Comparison of ENCODE assay signal across 8 cellular contexts in the genomic region with DNA sequence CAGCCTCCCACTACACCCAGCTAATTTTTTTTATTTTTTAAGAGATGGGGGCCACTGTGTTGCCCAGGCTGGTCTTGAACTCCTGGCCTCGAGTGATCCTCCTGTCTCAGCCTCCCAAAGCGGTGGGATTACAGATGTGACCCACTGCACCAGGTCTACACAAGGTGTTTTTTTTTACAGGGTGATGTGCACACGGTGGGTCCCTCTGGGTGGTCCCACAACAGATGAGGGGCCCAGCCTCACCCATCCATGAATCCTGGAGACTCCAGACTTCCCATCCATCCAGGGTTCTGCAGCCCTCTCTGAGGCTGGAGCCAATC. TPM values are rescaled to one million over a fixed set of nuclear protein-coding genes. Genes with fewer than 3 reads are reported as not detected.
DNase-seq lines count a peak whose midpoint lies in the region; ATAC-seq, FAIRE-seq and TF ChIP-seq lines count a peak whose summit lies in the region.

No MANE protein-coding gene starts in this region.

- peaks cover 44% of the 10 kb centered on the region for H3K27me3 ChIP-seq in cardiac muscle cell
- H3K27me3 ChIP-seq in GM12878 (replicated peaks in 1 of 2; ENCODE audit: control insufficient read depth in 2 of 2, insufficient read depth in 2 of 2, low read length in 1 of 2): peaks cover 0 to 5% of the 10 kb centered on the region in 2 experiments; a peak in 1 of 4 replicates
- H3K27me3 ChIP-seq in mesendoderm (ENCODE audit: insufficient read depth, low read length, poor library complexity): peaks cover 36% of the 10 kb centered on the region
- H3K27me3 ChIP-seq in uterus: no peaks in the 10 kb centered on the region

- no peak for TF ChIP-seq RAD21 in GM12878 (IDR thresholded peaks at IDR 0.05; ENCODE audit: insufficient read depth, low read depth, low read length)

- POLR2A ChIA-PET in GM12878 (lab: Charles Lee): interaction anchor here (0.5 to 1.7 kb wide), 4 partner anchors 27 to 64 kb away, joined by 3 to 8 read pairs (median 5); no protein-coding TSS in a partner anchor

- H3K27ac ChIP-seq in cardiac muscle cell (peak overlapping the region; percentile 72), GM12878 (ENCODE audit: control insufficient read depth, insufficient read depth) (no peak overlapping the region), mesendoderm (ENCODE audit: low read depth, low read length) (no peak overlapping the region), uterus (peak overlapping the region; percentile 95 to 98)

- in situ Hi-C loops in GM12878 (cut with MboI): no loop called here

- BruUV-seq in GM12878 (replicated peaks; lab: Mats Ljungman, UMichigan): no TSS peak

- H2BK120ac ChIP-seq in mesendoderm (ENCODE audit: low read depth, low read length): no peak overlapping the region

- H3K4me3 ChIP-seq in cardiac muscle cell (peak overlapping the region; percentile 72), GM12878 (peak overlapping the region; percentile 61; the same call in 1 of the 2 replicates), mesendoderm (ENCODE audit: low read length) (no peak overlapping the region), uterus (peak overlapping the region; percentile 26 to 40)

- no peak overlapping the region for H2BK15ac ChIP-seq in mesendoderm (replicated peaks; ENCODE audit: low read depth)

- no peak overlapping the region for H3K9ac ChIP-seq in GM12878 (ENCODE audit: control insufficient read depth, insufficient read depth, low read length)
- no peak overlapping the region for H3K9ac ChIP-seq in mesendoderm (ENCODE audit: low read length)

- H3K79me2 ChIP-seq in GM12878 (ENCODE audit: control insufficient read depth, insufficient read depth, low read length): peaks cover 5% of the 10 kb centered on the region
- H3K79me2 ChIP-seq in mesendoderm (ENCODE audit: control insufficient read depth, insufficient read depth, low read length): no peaks in the 10 kb centered on the region

- no peak for ATAC-seq in GM12878

- RAD21 ChIA-PET in GM12878 (lab: Charles Lee; ENCODE audit: unreplicated experiment): interaction anchor here (0.6 to 2.2 kb wide), 5 partner anchors 19 to 73 kb away, joined by 3 to 7 read pairs (median 5); no protein-coding TSS in a partner anchor

- DNase-seq in cardiac muscle cell (ENCODE audit: low read depth in 1 of 2, low spot score in 1 of 2) (no peak), cardiac septum (ENCODE audit: low spot score) (no peak), GM12878 (ENCODE audit: low read depth, low spot score) (no peak), mesendoderm (no peak), uterus (no peak), NCI-H82 (lab: John Stamatoyannopoulos, UW) (no peak), amniotic stem cell (lab: John Stamatoyannopoulos, UW) (no peak)
- DNase-seq in stimulated activated CD4-positive, alpha-beta T cell treated with anti-CD3 and anti-CD28 coated beads, Interleukin-4, amount 100 ng/mL, for 4 hours: no peak

- no peak for TF ChIP-seq POLR2A in GM12878 (IDR thresholded peaks at IDR 0.05; ENCODE audit: low read depth, low read length)
- no peak for TF ChIP-seq POLR2A in uterus (IDR thresholded peaks at IDR 0.05)

- no peak overlapping the region for H4K8ac ChIP-seq in mesendoderm (ENCODE audit: low read depth, low read length)

- no peak for TF ChIP-seq EP300 in GM12878 (IDR thresholded peaks at IDR 0.05; ENCODE audit: borderline replicate concordance in 1 of 2, control insufficient read depth in 1 of 2, low read depth in 2 of 2, low read length in 2 of 2)

- SMC1A ChIA-PET in GM12878 (lab: Charles Lee; ENCODE audit: uncharacterized antibody, unreplicated experiment): no interaction called here

- H3K56ac ChIP-seq in mesendoderm (ENCODE audit: low read length): no peak overlapping the region

- FAIRE-seq in GM12878 (lab: Jason Lieb, UNC): no peak

- no peak overlapping the region for H4K5ac ChIP-seq in mesendoderm (ENCODE audit: low read length)

- H2AK5ac ChIP-seq in mesendoderm (ENCODE audit: low read length): no peak overlapping the region

- H3K4me2 ChIP-seq in GM12878 (ENCODE audit: control insufficient read depth, insufficient read depth) (peak overlapping the region; percentile 80; the same call in 1 of the 2 replicates), mesendoderm (ENCODE audit: low read length) (peak overlapping the region; percentile 27)

- peaks cover 8% of the 10 kb centered on the region for H3K36me3 ChIP-seq in cardiac muscle cell
- H3K36me3 ChIP-seq in GM12878 (ENCODE audit: control insufficient read depth in 2 of 2, insufficient read depth in 2 of 2, low read length in 1 of 2): no peaks in the 10 kb centered on the region
- no peaks in the 10 kb centered on the region for H3K36me3 ChIP-seq in mesendoderm (ENCODE audit: control insufficient read depth, insufficient read depth, low read length)
- H3K36me3 ChIP-seq in uterus: no peaks in the 10 kb centered on the region

- H3K79me1 ChIP-seq in mesendoderm (ENCODE audit: low read length): no peaks in the 10 kb centered on the region

- intact Hi-C loops in cardiac septum (cut with DNase I) (loop anchor here (2.0 kb wide), 1 partner anchor 41 kb away; no protein-coding TSS in a partner anchor), GM12878 (cut with micrococcal nuclease; ENCODE audit: unreplicated experiment) (loop anchor here (1.0 kb wide), 1 partner anchor 22 kb away; no protein-coding TSS in a partner anchor), uterus (cut with DNase I; ENCODE audit: low total_unique reads) (no loop called here)

- CTCF ChIA-PET in GM12878 (lab: Yijun Ruan, JAX): interaction anchor here (0.6 kb wide), 1 partner anchor 59 kb away, joined by 3 read pairs; no protein-coding TSS in a partner anchor

- no peak overlapping the region for H3K18ac ChIP-seq in mesendoderm (ENCODE audit: low read length)

- WGBS in GM12878 (ENCODE audit: insufficient coverage, insufficient replicate concordance, low lambda C conversion rate, missing lambda C conversion rate): 33% methylated on average over 3 of the region's 3 CpGs
- WGBS in mesendoderm (ENCODE audit: extremely low coverage, insufficient coverage, low lambda C conversion rate): no CpG with 5 or more reads among the region's 3 CpGs

- no peaks in the 10 kb centered on the region for H4K20me1 ChIP-seq in GM12878 (ENCODE audit: control insufficient read depth, insufficient read depth)

- TF ChIP-seq CTCF in cardiac muscle cell (IDR thresholded peaks at IDR 0.05; ENCODE audit: low read depth, low read length) (no peak), GM12878 (IDR thresholded peaks at IDR 0.05 in 2 of 3, conservative IDR thresholded peaks at IDR 0.05 in 1 of 3; ENCODE audit: control insufficient read depth in 2 of 3, extremely low read depth in 1 of 3, insufficient read depth in 1 of 3, low read depth in 3 of 3, low read length in 3 of 3) (no peak), uterus (IDR thresholded peaks at IDR 0.05) (no peak)

- no peak overlapping the region for H3K4ac ChIP-seq in mesendoderm (ENCODE audit: low read depth, low read length)

- no peaks in the 10 kb centered on the region for H3K9me3 ChIP-seq in cardiac muscle cell (ENCODE audit: low read depth)
- no peaks in the 10 kb centered on the region for H3K9me3 ChIP-seq in GM12878 (replicated peaks; ENCODE audit: control insufficient read depth, insufficient read depth, low read length)
- no peaks in the 10 kb centered on the region for H3K9me3 ChIP-seq in uterus

- H3K23ac ChIP-seq in mesendoderm (ENCODE audit: low read length): no peak overlapping the region

- no peak overlapping the region for H2AFZ ChIP-seq in GM12878 (ENCODE audit: control insufficient read depth, low read depth, low read length)

- H2BK5ac ChIP-seq in mesendoderm (ENCODE audit: low read length): no peak overlapping the region

- H3K4me1 ChIP-seq in cardiac muscle cell (ENCODE audit: low read depth) (peaks cover 6% of the 10 kb centered on the region), GM12878 (ENCODE audit: control insufficient read depth, insufficient read depth, low read length) (peaks cover 23% of the 10 kb centered on the region), mesendoderm (ENCODE audit: control insufficient read depth, low read depth, low read length) (no peaks in the 10 kb centered on the region), uterus (peaks cover 5 to 15% of the 10 kb centered on the region in 2 donors)

RNA-seq across cellular contexts. Expression of gene KLF2, which starts 0.6 kb away (rescaled TPM):
- total RNA-seq in cardiac muscle cell (7.8 and 13.4 TPM in 2 replicates), cardiac septum (44.6 TPM), GM12878 (2014; rRNA removed) (3.2 and 4.4 TPM in 2 replicates), GM12878 (2014; rRNA removed; fragmentation: Illumina TruSeq; extraction: Trizol) (0.74 and 1.0 TPM in 2 replicates), GM12878 (2021) (12.4 and 13.7 TPM in 2 replicates), uterus (100 to 1,000 TPM in 2 of 4 donors, 10 to 100 TPM in 2; 16.5 to 139 (median 81.8) TPM)
- polyA plus RNA-seq in cardiac muscle cell (10.9 and 12.1 TPM in 2 replicates), GM12878 (2011; rRNA removed) (0.20 and 0.23 TPM in 2 replicates), GM12878 (2014; fragmentation: Illumina TruSeq; extraction: Trizol) (0.14 and 0.66 TPM in 2 replicates), GM12878 (2014; fragmentation: Nextera tagmentation; extraction: Ambion mirVana) (under 1 TPM; 0.16 to 0.71 TPM), GM12878 (2014; rRNA removed) (3.8 and 7.6 TPM in 2 replicates), GM12878 (2016; fragmentation: Nextera tagmentation; extraction: Ambion mirVana) (1 to 10 TPM in 1 of 2 experiments, under 1 TPM in 1; 1.00 to 1.8 TPM)
- 1.0 and 2.7 TPM in 2 replicates for total RNA-seq in GM12878 (2013; cell fraction: nucleolus; rRNA removed)
- polyA plus RNA-seq in GM12878 (2011; ENCODE audit: low read depth): 1.7 TPM
- polyA plus RNA-seq in GM12878 (2011; cell fraction: cytosol; rRNA removed): 0.99 and 1.6 TPM in 2 replicates
- 3.2 and 8.0 TPM in 2 replicates for polyA plus RNA-seq in GM12878 (2011; cell fraction: nucleus; rRNA removed)
- 11.2 and 12.8 TPM in 2 replicates for polyA plus RNA-seq in GM12878 (2012)
- polyA minus RNA-seq in GM12878 (2011; rRNA and poly(A)+ RNA removed): 0.15 and 0.31 TPM in 2 replicates
- 1.5 TPM in 2 replicates for polyA minus RNA-seq in GM12878 (2011; cell fraction: cytosol; rRNA and poly(A)+ RNA removed)
- 2.4 and 8.4 TPM in 2 replicates for polyA minus RNA-seq in GM12878 (2011; cell fraction: nucleus; rRNA and poly(A)+ RNA removed)
- 0.87 TPM for polyA plus RNA-seq in mesendoderm (2013, experiment 1 of 2)
- polyA plus RNA-seq in mesendoderm (2013, experiment 2 of 2): 0.88 TPM

Comparison
In these comparisons a context has a peak if more than half of its experiments do, and no peak if none do; other contexts are left out.
1. H3K27ac ChIP-seq: peak in cardiac muscle cell (single experiment) and uterus (2 of 2); none in GM12878 (single experiment) and mesendoderm (single experiment).